8 cellular contexts compared by ENCODE assay signal in genomic region chr7:32892521-32893224, GRCh38. TPM values are rescaled to one million over a fixed set of nuclear protein-coding genes. Genes with fewer than 3 reads are reported as not detected.
DNase-seq lines count a peak whose midpoint lies in the region; ATAC-seq and TF ChIP-seq lines count a peak whose summit lies in the region.

No MANE protein-coding gene starts in this region.

- no peaks in the 10 kb centered on the region for H3K36me3 ChIP-seq in left lung

- peaks cover 45% of the 10 kb centered on the region for H3K4me1 Mint-ChIP-seq in dendritic cell treated with granulocyte-macrophage colony-stimulating factor and Interleukin-4, amounts not matched to agents 40 ng/mL and 50 ng/mL, for 4 days (ENCODE audit: low read depth)

- DNase-seq in D341Med (ENCODE audit: low spot score) (peak; percentile 57), HFF-Myc (ENCODE audit: extremely low read depth, low read depth) (no peak), NCI-H2227 treated with DMSO at 0.1 percent for 48 hours (lab: John Stamatoyannopoulos, UW) (peak; percentile 42), left lung (peak; percentile 54 to 77)
- peak; percentile 61 for DNase-seq in activated CD4-positive, alpha-beta T cell treated with anti-CD3 and anti-CD28 coated beads for 48 hours
- DNase-seq in stimulated activated CD4-positive, alpha-beta T cell treated with anti-CD3 and anti-CD28 coated beads, Interleukin-2, amount 100 ng/mL, for 48 hours = peak; percentile 31 to 37

- peak overlapping the region; percentile 100 for H3K27ac Mint-ChIP-seq in dendritic cell treated with granulocyte-macrophage colony-stimulating factor and Interleukin-4, amounts not matched to agents 40 ng/mL and 50 ng/mL, for 4 days

- intact Hi-C loops in dendritic cell treated with granulocyte-macrophage colony-stimulating factor and Interleukin-4, amounts not matched to agents 40 ng/mL and 50 ng/mL, for 4 days (cut with micrococcal nuclease) = loop anchor here (1.0 to 5.0 kb wide), 4 partner anchors 13 to 400 kb away; partner anchors contain the start of genes LSM5 and NT5C3A
- intact Hi-C loops in left lung (cut with DNase I) = no loop called here

- peaks cover 16 to 47% of the 10 kb centered on the region in 2 donors for H3K4me1 ChIP-seq in left lung

- peak overlapping the region; percentile 88 for H3K4me3 Mint-ChIP-seq in dendritic cell treated with granulocyte-macrophage colony-stimulating factor and Interleukin-4, amounts not matched to agents 40 ng/mL and 50 ng/mL, for 4 days

- H3K27me3 Mint-ChIP-seq in dendritic cell treated with granulocyte-macrophage colony-stimulating factor and Interleukin-4, amounts not matched to agents 40 ng/mL and 50 ng/mL, for 4 days = peaks cover 2% of the 10 kb centered on the region

- no peaks in the 10 kb centered on the region for H3K9me3 Mint-ChIP-seq in dendritic cell treated with granulocyte-macrophage colony-stimulating factor and Interleukin-4, amounts not matched to agents 40 ng/mL and 50 ng/mL, for 4 days

- peaks cover 25% of the 10 kb centered on the region for H3K36me3 Mint-ChIP-seq in dendritic cell treated with granulocyte-macrophage colony-stimulating factor and Interleukin-4, amounts not matched to agents 40 ng/mL and 50 ng/mL, for 4 days (ENCODE audit: low read depth)

- no peaks in the 10 kb centered on the region for H3K9me3 ChIP-seq in left lung

- H3K27me3 ChIP-seq in left lung = no peaks in the 10 kb centered on the region

- peak overlapping the region; percentile 97 to 99 for H3K27ac ChIP-seq in left lung

- ATAC-seq in left lung (peak; percentile 15), GM19463 (IDR thresholded peaks at IDR 0.05; ENCODE audit: unreplicated experiment) (no peak)

- TF ChIP-seq CTCF in HFF-Myc (IDR thresholded peaks at IDR 0.05; ENCODE audit: low read depth, low read length, missing control alignments) = no peak
- TF ChIP-seq CTCF in left lung (IDR thresholded peaks at IDR 0.05) = no peak

- H3K4me3 ChIP-seq in HFF-Myc (replicated peaks; ENCODE audit: low read depth, low read length) (peak overlapping the region; percentile 46), left lung (peak overlapping the region; percentile 50 to 73)

RNA-seq across cellular contexts. Expression of gene KBTBD2, which starts 1.1 kb away (rescaled TPM):
- 10 to 100 TPM; 28.7 to 36.8 TPM for total RNA-seq in left lung
